ENCODE assay signal across 31 cellular contexts in genomic region chr1:21870611-21871010, GRCh38. TPM values are rescaled to one million over a fixed set of nuclear protein-coding genes. Genes with fewer than 3 reads are reported as not detected.
DNase-seq lines count a peak whose midpoint lies in the region; TF ChIP-seq lines count a peak whose summit lies in the region.
"Had no signal": no experiment of that assay in that cellular context is flagged by ENCODE, and none has a peak within 500 bp of the region (broad histone marks: within the 10 kb centered on the region; RNA-seq: fewer than 3 reads in every experiment).

No MANE protein-coding gene starts in this region.

- H3K9ac ChIP-seq in neuronal stem cell (ENCODE audit: low read depth, low read length, poor library complexity) (no peak overlapping the region), subcutaneous abdominal adipose tissue (ENCODE audit: low read length in 5 of 5) (no peak overlapping the region)

- no peak overlapping the region for H2BK5ac ChIP-seq in neuronal stem cell (ENCODE audit: low read length)

- H3K23ac ChIP-seq in neuronal stem cell (ENCODE audit: low read depth, low read length, poor library complexity): peak overlapping the region; percentile 22

- no peaks in the 10 kb centered on the region for H3K27me3 ChIP-seq in neuronal stem cell (ENCODE audit: control insufficient read depth in 3 of 3, insufficient read depth in 3 of 3, low read depth in 1 of 3, low read length in 3 of 3)
- no peaks in the 10 kb centered on the region for H3K27me3 ChIP-seq in subcutaneous abdominal adipose tissue (ENCODE audit: control insufficient read depth in 5 of 5, insufficient read depth in 4 of 5, low read length in 5 of 5)
- no peaks in the 10 kb centered on the region for H3K27me3 ChIP-seq in CD4-positive, alpha-beta memory T cell (ENCODE audit: insufficient read depth, low read length)
- H3K27me3 ChIP-seq: cardiac muscle cell, colonic mucosa had no signal

- peaks cover 2% of the 10 kb centered on the region for H3K79me1 ChIP-seq in neuronal stem cell (ENCODE audit: low read depth, low read length)

- CTCF ChIA-PET in RWPE1 (lab: Yijun Ruan, JAX): no interaction called here
- CTCF ChIA-PET in CD4-positive, alpha-beta memory T cell (lab: Charles Lee; ENCODE audit: partially characterized antibody): no interaction called here

- H3K36me3 ChIP-seq in neuronal stem cell (replicated peaks in 1 of 2; ENCODE audit: control insufficient read depth in 2 of 2, insufficient read depth in 2 of 2, low read length in 2 of 2): peaks cover 41 to 58% of the 10 kb centered on the region in 2 donors
- H3K36me3 ChIP-seq in subcutaneous abdominal adipose tissue (ENCODE audit: control insufficient read depth in 5 of 5, insufficient read depth in 5 of 5, low read length in 5 of 5): peaks cover 0 to 98% (median 90%) of the 10 kb centered on the region in 5 donors
- H3K36me3 ChIP-seq in CD4-positive, alpha-beta memory T cell (ENCODE audit: insufficient read depth, low read length): no peaks in the 10 kb centered on the region

- POLR2A ChIA-PET in RWPE1 (lab: Yijun Ruan, JAX; ENCODE audit: low non-redundant PET): no interaction called here
- POLR2A ChIA-PET in CD4-positive, alpha-beta memory T cell (lab: Charles Lee; ENCODE audit: partially characterized antibody): no interaction called here

- H3K27me3 Mint-ChIP-seq in CD4-positive, alpha-beta memory T cell: peaks cover 0 to 3% of the 10 kb centered on the region in 2 donors
- H3K27me3 Mint-ChIP-seq: activated CD8-positive, alpha-beta memory T cell treated with anti-CD3 and anti-CD28 coated beads, Interleukin-2, amount 10 ng/mL, durations not matched to agents 7 days and 5 days; activated naive CD8-positive, alpha-beta T cell treated with anti-CD3 and anti-CD28 coated beads, Interleukin-2, amount 10 ng/mL, durations not matched to agents 7 days and 5 days; stimulated activated naive CD8-positive, alpha-beta T cell treated with anti-CD3 and anti-CD28 coated beads, Interleukin-15, Interleukin-2, amounts not matched to agents 100 ng/mL and 50 ng/mL, for 24 hours; type B pancreatic cell had no signal

- no peak overlapping the region for H2AFZ ChIP-seq in neuronal stem cell (ENCODE audit: low read length)

- no peak overlapping the region for H4K91ac ChIP-seq in neuronal stem cell (ENCODE audit: low read depth, low read length, poor library complexity)

- intact Hi-C loops in CD4-positive, alpha-beta memory T cell (cut with micrococcal nuclease): no loop called here

- no peaks in the 10 kb centered on the region for H3K9me3 ChIP-seq in neuronal stem cell (replicated peaks in 1 of 2; ENCODE audit: control insufficient read depth in 2 of 2, insufficient read depth in 1 of 2, low read depth in 1 of 2, low read length in 2 of 2)
- no peaks in the 10 kb centered on the region for H3K9me3 ChIP-seq in subcutaneous abdominal adipose tissue (ENCODE audit: control insufficient read depth in 5 of 5, low read length in 5 of 5)
- no peaks in the 10 kb centered on the region for H3K9me3 ChIP-seq in CD4-positive, alpha-beta memory T cell (ENCODE audit: control insufficient read depth in 1 of 2, low read length in 2 of 2)
- H3K9me3 ChIP-seq: colonic mucosa had no signal

- no peak overlapping the region for H2BK12ac ChIP-seq in neuronal stem cell (ENCODE audit: low read length)

- H3K14ac ChIP-seq in neuronal stem cell (ENCODE audit: low read length): peak overlapping the region; percentile 2

- H2BK120ac ChIP-seq in neuronal stem cell (ENCODE audit: low read depth, low read length): no peak overlapping the region

- H3K27ac ChIP-seq in RWPE1 (peak overlapping the region; percentile 71), coronary artery (peak overlapping the region; percentile 66 to 79), neuronal stem cell (replicated peaks; ENCODE audit: low read length) (no peak overlapping the region), subcutaneous abdominal adipose tissue (ENCODE audit: low read depth, low read length) (peak overlapping the region; percentile 78)
- no peak overlapping the region for H3K27ac ChIP-seq in CD4-positive, alpha-beta memory T cell (ENCODE audit: low read depth, low read length)
- H3K27ac ChIP-seq: C4-2B, cardiac muscle cell, colonic mucosa, epithelial cell of prostate had no signal

- H3K4me2 ChIP-seq in neuronal stem cell (ENCODE audit: insufficient read depth, low read length, poor library complexity, severe bottlenecking): no peak overlapping the region

- H3K18ac ChIP-seq in neuronal stem cell (ENCODE audit: low read length): peak overlapping the region; percentile 2

- no peak overlapping the region for H3K4ac ChIP-seq in neuronal stem cell (ENCODE audit: low read length)

- H4K8ac ChIP-seq in neuronal stem cell (ENCODE audit: low read depth, low read length): peak overlapping the region; percentile 24

- H3K27ac Mint-ChIP-seq in CD4-positive, alpha-beta memory T cell: no peak overlapping the region
- H3K27ac Mint-ChIP-seq: activated CD8-positive, alpha-beta memory T cell treated with anti-CD3 and anti-CD28 coated beads, Interleukin-2, amount 10 ng/mL, durations not matched to agents 7 days and 5 days; activated naive CD8-positive, alpha-beta T cell treated with anti-CD3 and anti-CD28 coated beads, Interleukin-2, amount 10 ng/mL, durations not matched to agents 7 days and 5 days; natural killer cell; stimulated activated naive CD8-positive, alpha-beta T cell treated with anti-CD3 and anti-CD28 coated beads, Interleukin-15, Interleukin-2, amounts not matched to agents 100 ng/mL and 50 ng/mL, for 24 hours; T-helper 17 cell; type B pancreatic cell had no signal

- no peaks in the 10 kb centered on the region for H3K9me3 Mint-ChIP-seq in CD4-positive, alpha-beta memory T cell
- H3K9me3 Mint-ChIP-seq: activated naive CD8-positive, alpha-beta T cell treated with anti-CD3 and anti-CD28 coated beads, Interleukin-2, amount 10 ng/mL, durations not matched to agents 7 days and 5 days; activated T-cell treated with anti-CD3 and anti-CD28 coated beads, Interleukin-2, amount 50 U/mL, for 4 hours; natural killer cell; stimulated activated naive CD8-positive, alpha-beta T cell treated with anti-CD3 and anti-CD28 coated beads, Interleukin-15, Interleukin-2, amounts not matched to agents 100 ng/mL and 50 ng/mL, for 24 hours; type B pancreatic cell had no signal

- WGBS in neuronal stem cell (ENCODE audit: extremely low coverage in 2 of 2, insufficient read length in 2 of 2, insufficient replicate concordance in 1 of 2), 2 donors: no CpG with 5 or more reads among the region's 15 CpGs

- H3K4me3 ChIP-seq in coronary artery (no peak overlapping the region), neuronal stem cell (ENCODE audit: low read length in 2 of 2) (peak overlapping the region in 1 of 2 donors; percentile 3), subcutaneous abdominal adipose tissue (ENCODE audit: low read depth in 1 of 5, low read length in 5 of 5) (no peak overlapping the region)
- H3K4me3 ChIP-seq in CD4-positive, alpha-beta memory T cell (ENCODE audit: low read length in 2 of 2): no peak overlapping the region
- H3K4me3 ChIP-seq: cardiac muscle cell, colonic mucosa had no signal

- peaks cover 0 to 1% (median 0%) of the 10 kb centered on the region in 4 donors for H3K4me1 Mint-ChIP-seq in CD4-positive, alpha-beta memory T cell
- H3K4me1 Mint-ChIP-seq: natural killer cell had no signal

- TF ChIP-seq CTCF in RWPE1 (conservative IDR thresholded peaks at IDR 0.05; ENCODE audit: low read depth): no peak
- no peak for TF ChIP-seq CTCF in coronary artery (IDR thresholded peaks at IDR 0.05)

- H3K4me3 Mint-ChIP-seq in CD4-positive, alpha-beta memory T cell: no peak overlapping the region
- H3K4me3 Mint-ChIP-seq: activated CD8-positive, alpha-beta memory T cell treated with anti-CD3 and anti-CD28 coated beads, Interleukin-2, amount 10 ng/mL, durations not matched to agents 7 days and 5 days; activated naive CD8-positive, alpha-beta T cell treated with anti-CD3 and anti-CD28 coated beads, Interleukin-2, amount 10 ng/mL, durations not matched to agents 7 days and 5 days; activated T-cell treated with anti-CD3 and anti-CD28 coated beads, Interleukin-2, amount 50 U/mL, for 4 hours; natural killer cell; stimulated activated naive CD8-positive, alpha-beta T cell treated with anti-CD3 and anti-CD28 coated beads, Interleukin-15, Interleukin-2, amounts not matched to agents 100 ng/mL and 50 ng/mL, for 24 hours; T-helper 17 cell; type B pancreatic cell had no signal

- H2BK15ac ChIP-seq in neuronal stem cell (ENCODE audit: low read length): no peak overlapping the region

- no peaks in the 10 kb centered on the region for H3K36me3 Mint-ChIP-seq in CD4-positive, alpha-beta memory T cell
- H3K36me3 Mint-ChIP-seq: activated CD8-positive, alpha-beta memory T cell treated with anti-CD3 and anti-CD28 coated beads, Interleukin-2, amount 10 ng/mL, durations not matched to agents 7 days and 5 days; activated naive CD8-positive, alpha-beta T cell treated with anti-CD3 and anti-CD28 coated beads, Interleukin-2, amount 10 ng/mL, durations not matched to agents 7 days and 5 days; natural killer cell; type B pancreatic cell had no signal

- H2AK5ac ChIP-seq in neuronal stem cell (ENCODE audit: low read depth, low read length): no peak overlapping the region

- H3K4me1 ChIP-seq in neuronal stem cell (ENCODE audit: control insufficient read depth in 2 of 2, insufficient read depth in 1 of 2, low read depth in 1 of 2, low read length in 2 of 2) (peaks cover 7 to 9% of the 10 kb centered on the region in 2 donors), subcutaneous abdominal adipose tissue (ENCODE audit: control insufficient read depth in 5 of 5, insufficient read depth in 5 of 5, low read length in 5 of 5) (peaks cover 3 to 45% (median 26%) of the 10 kb centered on the region in 5 donors)
- no peaks in the 10 kb centered on the region for H3K4me1 ChIP-seq in CD4-positive, alpha-beta memory T cell (ENCODE audit: insufficient read depth, low read length)
- H3K4me1 ChIP-seq: colonic mucosa had no signal

- DNase-seq in RWPE1 (ENCODE audit: low spot score) (no peak), coronary artery (ENCODE audit: low spot score) (no peak), neuronal stem cell (ENCODE audit: low spot score) (no peak), NCI-H128 (lab: John Stamatoyannopoulos, UW; ENCODE audit: unreplicated experiment) (no peak), NAMALWA (ENCODE audit: low spot score) (no peak), middle frontal gyrus (ENCODE audit: extremely low spot score, low spot score) (no peak)
- DNase-seq in CD4-positive, alpha-beta memory T cell: no peak
- DNase-seq: activated CD4-positive, alpha-beta T cell treated with anti-CD3 and anti-CD28 coated beads, Interleukin-2, amount 50 U/mL, for 4 hours; activated CD8-positive, alpha-beta memory T cell treated with anti-CD3 and anti-CD28 coated beads, Interleukin-2, amount 10 ng/mL, durations not matched to agents 7 days and 5 days; activated gamma-delta T cell treated with Interleukin-2 at 50 U/mL for 16 hours; activated naive CD8-positive, alpha-beta T cell treated with anti-CD3 and anti-CD28 coated beads, Interleukin-2, amount 10 ng/mL, durations not matched to agents 7 days and 5 days; activated T-cell treated with anti-CD3 and anti-CD28 coated beads, Interleukin-2, amount 50 U/mL, for 4 hours; effector CD8-positive, alpha-beta T cell; glutamatergic neuron; islet precursor cell; KG1; natural killer cell; NCI-H187 treated with DMSO at 0.1 percent for 48 hours; NCI-H526; small intestine; T-helper 17 cell had no signal

RNA-seq across cellular contexts. Expression of gene LDLRAD2, which starts 58.5 kb away (rescaled TPM):
- 0.28 TPM for polyA plus RNA-seq in neuronal stem cell (2013, experiment 1 of 2)
- polyA plus RNA-seq in neuronal stem cell (2013, experiment 2 of 2): 0.28 TPM
- not detected for total RNA-seq in CD4-positive, alpha-beta memory T cell
- not detected for polyA plus RNA-seq in CD4-positive, alpha-beta memory T cell
- total RNA-seq: activated CD8-positive, alpha-beta memory T cell treated with anti-CD3 and anti-CD28 coated beads, Interleukin-2, amount 10 ng/mL, durations not matched to agents 7 days and 5 days; MCF 10A; omental fat pad; renal cortical epithelial cell; T-helper 17 cell had no signal

Comparison
In these comparisons a context has a peak if more than half of its experiments do, and no peak if none do; other contexts are left out.
1. H3K27ac ChIP-seq: peak in RWPE1 (single experiment), coronary artery (2 of 2) and subcutaneous abdominal adipose tissue (single experiment); none in neuronal stem cell (single experiment) and CD4-positive, alpha-beta memory T cell (single experiment).